ENCODE assay signal across 16 cellular contexts in genomic region chr10:123158682-123159081, GRCh38. TPM values are rescaled to one million over a fixed set of nuclear protein-coding genes. Genes with fewer than 3 reads are reported as not detected.
DNase-seq lines count a peak whose midpoint lies in the region; ATAC-seq, FAIRE-seq and TF ChIP-seq lines count a peak whose summit lies in the region.
"Had no signal": no experiment of that assay in that cellular context is flagged by ENCODE, and none has a peak within 500 bp of the region (broad histone marks: within the 10 kb centered on the region; RNA-seq: fewer than 3 reads in every experiment).

No MANE protein-coding gene starts in this region.

- H4K20me1 ChIP-seq in OCI-LY7 (ENCODE audit: insufficient read depth, low read length) (peaks cover 61% of the 10 kb centered on the region), K562 (replicated peaks; ENCODE audit: control insufficient read depth, insufficient read depth, low read length) (peaks cover 10% of the 10 kb centered on the region)

- H3K9me3 ChIP-seq in CD4-positive, alpha-beta T cell (ENCODE audit: control insufficient read depth, low read length): no peaks in the 10 kb centered on the region
- no peaks in the 10 kb centered on the region for H3K9me3 ChIP-seq in OCI-LY7 (ENCODE audit: low read length)
- H3K9me3 ChIP-seq in K562 (replicated peaks; ENCODE audit: control insufficient read depth, insufficient read depth, low read depth, low read length): no peaks in the 10 kb centered on the region
- H3K9me3 ChIP-seq: BE2C, left ventricle myocardium inferior had no signal

- H3K27ac Mint-ChIP-seq in CD4-positive, alpha-beta T cell: peak overlapping the region; percentile 97

- H3K9me2 ChIP-seq in OCI-LY7 (ENCODE audit: insufficient read depth, low read length): no peaks in the 10 kb centered on the region

- TF ChIP-seq RAD21 in K562 (CRISPR knock-in tag; conservative IDR thresholded peaks at IDR 0.05 in 1 of 2, IDR thresholded peaks at IDR 0.05 in 1 of 2): no peak

- H3K36me3 ChIP-seq in OCI-LY7 (ENCODE audit: insufficient read depth, low read length) (peaks cover 91% of the 10 kb centered on the region), K562 (ENCODE audit: control insufficient read depth, insufficient read depth, low read length) (peaks cover 90% of the 10 kb centered on the region)

- H3K4me3 Mint-ChIP-seq in CD4-positive, alpha-beta T cell: peak overlapping the region; percentile 38

- no peaks in the 10 kb centered on the region for H3K9me1 ChIP-seq in K562 (ENCODE audit: control insufficient read depth, insufficient read depth, low read length)

- no peaks in the 10 kb centered on the region for H3K27me3 Mint-ChIP-seq in CD4-positive, alpha-beta T cell

- in situ Hi-C loops in K562 (cut with MboI): no loop called here

- intact Hi-C loops in CD4-positive, alpha-beta T cell (cut with DNase I, micrococcal nuclease): loop anchor here in 1 of 2 experiments (5.0 to 10.0 kb wide), 4 partner anchors 84 to 1756 kb away; partner anchors contain the start of genes EEF1AKMT2 and OAT
- intact Hi-C loops in OCI-LY7 (cut with micrococcal nuclease; ENCODE audit: unreplicated experiment) (loop anchor here (10.0 kb wide), 1 partner anchor 784 kb away; the partner anchor contains the start of gene PLEKHA1), K562 (cut with micrococcal nuclease) (no loop called here)

- no peak for TF ChIP-seq CTCF in CD4-positive, alpha-beta T cell (IDR thresholded peaks at IDR 0.05)
- no peak for TF ChIP-seq CTCF in OCI-LY7 (conservative IDR thresholded peaks at IDR 0.05; ENCODE audit: low read length)
- no peak for TF ChIP-seq CTCF in K562 (IDR thresholded peaks at IDR 0.05 in 2 of 3, conservative IDR thresholded peaks at IDR 0.05 in 1 of 3; ENCODE audit: insufficient read depth in 2 of 3, low read depth in 1 of 3, low read length in 3 of 3)

- H3K4me3 ChIP-seq in OCI-LY7 (ENCODE audit: low read depth, low read length, poor library complexity, severe bottlenecking) (peak overlapping the region; percentile 92), K562 (no peak overlapping the region)
- H3K4me3 ChIP-seq: left ventricle myocardium inferior had no signal

- 43% methylated on average over 1 of the region's 1 CpG for WGBS in K562 (ENCODE audit: insufficient coverage, low coverage, missing lambda C conversion rate)

- H3K4me1 Mint-ChIP-seq in CD4-positive, alpha-beta T cell (ENCODE audit: low read depth): peaks cover 79% of the 10 kb centered on the region

- no peak for DNase-seq in CD4-positive, alpha-beta T cell
- DNase-seq in OCI-LY7 (ENCODE audit: low spot score) (no peak), K562 (ENCODE audit: extremely low read depth in 1 of 4, low spot score in 3 of 4) (no peak)
- DNase-seq: BE2C, left ventricle myocardium inferior, NCI-H82, SHP77 had no signal

- ATAC-seq in CD4-positive, alpha-beta T cell (ENCODE audit: poor library complexity): no peak
- ATAC-seq in K562: no peak
- no peak for ATAC-seq in HG03342 (IDR thresholded peaks at IDR 0.05; ENCODE audit: unreplicated experiment)
- ATAC-seq in GM19324 (IDR thresholded peaks at IDR 0.05; ENCODE audit: low FRiP score, unreplicated experiment): no peak
- no peak for ATAC-seq in GM21576 (IDR thresholded peaks at IDR 0.05; ENCODE audit: unreplicated experiment)
- ATAC-seq in HG02610 (IDR thresholded peaks at IDR 0.05; ENCODE audit: unreplicated experiment): no peak

- CTCF ChIA-PET in CD4-positive, alpha-beta T cell (lab: Charles Lee): no interaction called here
- CTCF ChIA-PET in OCI-LY7 (lab: Charles Lee; ENCODE audit: unreplicated experiment) (no interaction called here), K562 (lab: Yijun Ruan, JAX; ENCODE audit: low intra/inter-chr PET ratio) (no interaction called here)

- H3K4me1 ChIP-seq in OCI-LY7 (ENCODE audit: insufficient read depth, low read length, poor library complexity, severe bottlenecking) (peaks cover 68% of the 10 kb centered on the region), K562 (replicated peaks in 1 of 2; ENCODE audit: control insufficient read depth in 2 of 2, insufficient read depth in 2 of 2, low read length in 2 of 2) (peaks cover 4 to 31% of the 10 kb centered on the region in 2 experiments; a peak in 4 of 5 replicates)

- BruUV-seq in OCI-LY7 (replicated peaks; lab: Mats Ljungman, UMichigan) (no TSS peak), K562 (replicated peaks; lab: Mats Ljungman, UMichigan) (no TSS peak)

- peaks cover 93% of the 10 kb centered on the region for H3K36me3 Mint-ChIP-seq in CD4-positive, alpha-beta T cell (ENCODE audit: low read depth)

- POLR2A ChIA-PET in CD4-positive, alpha-beta T cell (lab: Charles Lee): interaction anchor here (0.8 to 3.8 kb wide), 3 partner anchors 16 to 83 kb away, joined by 3 to 19 read pairs (median 3); no protein-coding TSS in a partner anchor
- POLR2A ChIA-PET in OCI-LY7 (lab: Charles Lee): interaction anchor here (0.6 to 1.4 kb wide), 2 partner anchors 9 to 209 kb away, joined by 3 to 4 read pairs; no protein-coding TSS in a partner anchor
- POLR2A ChIA-PET in K562 (lab: Yijun Ruan, JAX): no interaction called here

- no peak overlapping the region for H2AFZ ChIP-seq in OCI-LY7 (ENCODE audit: low read length)
- no peak overlapping the region for H2AFZ ChIP-seq in K562 (ENCODE audit: low read depth, low read length)

- H3K79me2 ChIP-seq in OCI-LY7 (ENCODE audit: insufficient read depth, low read depth, low read length) (peaks cover 94% of the 10 kb centered on the region), K562 (ENCODE audit: control insufficient read depth, insufficient read depth, low read length) (peaks cover 94% of the 10 kb centered on the region)

- H3K4me2 ChIP-seq in OCI-LY7 (ENCODE audit: low read length) (peak overlapping the region; percentile 72), K562 (ENCODE audit: insufficient read depth, low read length) (0 out of 2 replicates have a peak overlapping the region, but pooled peaks have one; percentile 15)

- H3K27me3 ChIP-seq in CD4-positive, alpha-beta T cell (ENCODE audit: control insufficient read depth, insufficient read depth, low read length): no peaks in the 10 kb centered on the region
- H3K27me3 ChIP-seq in K562 (ENCODE audit: control insufficient read depth in 2 of 2, insufficient read depth in 2 of 2, low read length in 2 of 2): no peaks in the 10 kb centered on the region
- H3K27me3 ChIP-seq: BE2C had no signal

- no peak overlapping the region; a peak in 1 of 4 replicates for H3K9ac ChIP-seq in K562 (ENCODE audit: insufficient read depth in 1 of 2, low read depth in 2 of 2, low read length in 2 of 2)

- no peak overlapping the region for H3K27ac ChIP-seq in CD4-positive, alpha-beta T cell (ENCODE audit: low read depth, low read length)
- H3K27ac ChIP-seq in OCI-LY7 (ENCODE audit: low read depth, low read length, poor library complexity, severe bottlenecking): peak overlapping the region; percentile 69
- H3K27ac ChIP-seq in K562 (ENCODE audit: extremely low read depth, low read depth, low read length): no peak overlapping the region
- H3K27ac ChIP-seq: left ventricle myocardium inferior had no signal

- no peaks in the 10 kb centered on the region for H3K9me3 Mint-ChIP-seq in CD4-positive, alpha-beta T cell

- FAIRE-seq in A204.1 (lab: Jason Lieb, UNC) (peak; percentile 63), K562 (lab: Jason Lieb, UNC) (no peak)
- FAIRE-seq: TTC549 had no signal

- no peak for TF ChIP-seq EP300 in K562 (IDR thresholded peaks at IDR 0.05; ENCODE audit: low read length)

- TF ChIP-seq POLR2A in K562 (conservative IDR thresholded peaks at IDR 0.05): no peak

RNA-seq across cellular contexts. Expression of gene BUB3, which starts 4.5 kb away (rescaled TPM):
- total RNA-seq in CD4-positive, alpha-beta T cell: 100 to 1,000 TPM; 167 to 178 TPM
- 437 and 526 TPM in 2 replicates for total RNA-seq in OCI-LY7 (2014; rRNA removed; shearing (Covaris generic))
- total RNA-seq in OCI-LY7 (2022): 312 and 335 TPM in 2 replicates
- total RNA-seq in K562 (2011; cell fraction: chromatin; rRNA removed; ENCODE audit: low replicate concordance): 149 and 187 TPM in 2 replicates
- 124 and 136 TPM in 2 replicates for total RNA-seq in K562 (2011; cell fraction: nucleolus; rRNA removed)
- total RNA-seq in K562 (2011; cell fraction: nucleoplasm; rRNA removed): 122 and 148 TPM in 2 replicates
- 167 and 343 TPM in 2 replicates for total RNA-seq in K562 (2014; rRNA removed)
- total RNA-seq in K562 (2014; rRNA removed; fragmentation: Illumina TruSeq; extraction: Trizol): 175 and 182 TPM in 2 replicates
- 176 TPM in 2 replicates for total RNA-seq in K562 (2015; rRNA removed; fragmentation: Illumina TruSeq; extraction: Trizol)
- 184 and 188 TPM in 2 replicates for total RNA-seq in K562 (2021)
- 284 and 291 TPM in 2 replicates for polyA plus RNA-seq in K562 (2011; rRNA removed)
- 229 and 238 TPM in 2 replicates for polyA plus RNA-seq in K562 (2011; cell fraction: cytosol; rRNA removed)
- 508 and 513 TPM in 2 replicates for polyA plus RNA-seq in K562 (2011; cell fraction: nucleus; rRNA removed)
- 240 and 296 TPM in 2 replicates for polyA plus RNA-seq in K562 (2012)
- 225 and 269 TPM in 2 replicates for polyA plus RNA-seq in K562 (2014; fragmentation: Illumina TruSeq; extraction: Trizol)
- 100 to 1,000 TPM; 597 to 761 TPM for polyA plus RNA-seq in K562 (2014; fragmentation: Nextera tagmentation; extraction: Ambion mirVana)
- polyA plus RNA-seq in K562 (2014; rRNA removed): 226 and 272 TPM in 2 replicates
- polyA minus RNA-seq in K562 (2011; rRNA and poly(A)+ RNA removed): 277 and 350 TPM in 2 replicates
- 163 and 167 TPM in 2 replicates for polyA minus RNA-seq in K562 (2011; cell fraction: cytosol; rRNA and poly(A)+ RNA removed)
- 142 and 231 TPM in 2 replicates for polyA minus RNA-seq in K562 (2011; cell fraction: nucleus; rRNA and poly(A)+ RNA removed)

RNA-seq across cellular contexts. Expression of gene HMX2, which starts 10.7 kb away (rescaled TPM):
- not detected for total RNA-seq in CD4-positive, alpha-beta T cell
- 1.2 and 2.0 TPM in 2 replicates for total RNA-seq in OCI-LY7 (2014; rRNA removed; shearing (Covaris generic))
- 1.7 and 2.4 TPM in 2 replicates for total RNA-seq in OCI-LY7 (2022)
- 0.42 TPM in 1 of 2 replicates, not detected in the other for total RNA-seq in K562 (2011; cell fraction: chromatin; rRNA removed; ENCODE audit: low replicate concordance)
- 0.33 TPM in 1 of 2 replicates, not detected in the other for total RNA-seq in K562 (2011; cell fraction: nucleolus; rRNA removed)
- 0.38 TPM in 1 of 2 replicates, not detected in the other for total RNA-seq in K562 (2011; cell fraction: nucleoplasm; rRNA removed)
- 0.36 and 0.37 TPM in 2 replicates for total RNA-seq in K562 (2014; rRNA removed)
- total RNA-seq in K562 (2014; rRNA removed; fragmentation: Illumina TruSeq; extraction: Trizol): 0.07 and 0.13 TPM in 2 replicates
- total RNA-seq in K562 (2015; rRNA removed; fragmentation: Illumina TruSeq; extraction: Trizol): 0.07 TPM in 1 of 2 replicates, not detected in the other
- total RNA-seq in K562 (2021): 0.40 and 0.58 TPM in 2 replicates
- polyA plus RNA-seq in K562 (2011; rRNA removed): 0.08 TPM in 1 of 2 replicates, not detected in the other
- 0.10 TPM in 1 of 2 replicates, not detected in the other for polyA plus RNA-seq in K562 (2011; cell fraction: cytosol; rRNA removed)
- polyA plus RNA-seq in K562 (2011; cell fraction: nucleus; rRNA removed): 0.20 TPM in 1 of 2 replicates, not detected in the other
- 0.26 and 0.44 TPM in 2 replicates for polyA plus RNA-seq in K562 (2012)
- polyA plus RNA-seq in K562 (2014; fragmentation: Illumina TruSeq; extraction: Trizol): 0.09 and 0.12 TPM in 2 replicates
- polyA plus RNA-seq in K562 (2014; fragmentation: Nextera tagmentation; extraction: Ambion mirVana): not detected
- 0.05 and 0.37 TPM in 2 replicates for polyA plus RNA-seq in K562 (2014; rRNA removed)
- polyA minus RNA-seq in K562 (2011; rRNA and poly(A)+ RNA removed): not detected in 2 replicates
- polyA minus RNA-seq in K562 (2011; cell fraction: cytosol; rRNA and poly(A)+ RNA removed): not detected in 2 replicates
- not detected in 2 replicates for polyA minus RNA-seq in K562 (2011; cell fraction: nucleus; rRNA and poly(A)+ RNA removed)
- total RNA-seq: left ventricle myocardium inferior, pulmonary artery endothelial cell had no signal

RNA-seq across cellular contexts. Expression of gene HMX3, which starts 22.9 kb away (rescaled TPM):
- total RNA-seq in CD4-positive, alpha-beta T cell: under 1 TPM in 1 of 2 experiments, not detected in 1; 0.34 TPM
- total RNA-seq in OCI-LY7 (2014; rRNA removed; shearing (Covaris generic)): 0.44 TPM in 1 of 2 replicates, not detected in the other
- total RNA-seq in OCI-LY7 (2022): not detected in 2 replicates
- total RNA-seq in K562 (2011; cell fraction: chromatin; rRNA removed; ENCODE audit: low replicate concordance): 2.2 and 9.0 TPM in 2 replicates
- total RNA-seq in K562 (2011; cell fraction: nucleolus; rRNA removed): 13.3 and 15.8 TPM in 2 replicates
- total RNA-seq in K562 (2011; cell fraction: nucleoplasm; rRNA removed): 5.8 and 6.7 TPM in 2 replicates
- total RNA-seq in K562 (2014; rRNA removed): 26.8 and 42.7 TPM in 2 replicates
- total RNA-seq in K562 (2014; rRNA removed; fragmentation: Illumina TruSeq; extraction: Trizol): 0.41 and 0.58 TPM in 2 replicates
- 7.4 and 9.6 TPM in 2 replicates for total RNA-seq in K562 (2015; rRNA removed; fragmentation: Illumina TruSeq; extraction: Trizol)
- 43.2 and 43.5 TPM in 2 replicates for total RNA-seq in K562 (2021)
- polyA plus RNA-seq in K562 (2011; rRNA removed): 1.2 and 2.8 TPM in 2 replicates
- polyA plus RNA-seq in K562 (2011; cell fraction: cytosol; rRNA removed): 4.1 and 13.3 TPM in 2 replicates
- polyA plus RNA-seq in K562 (2011; cell fraction: nucleus; rRNA removed): 3.4 and 9.2 TPM in 2 replicates
- 7.9 and 14.4 TPM in 2 replicates for polyA plus RNA-seq in K562 (2012)
- 0.55 and 2.8 TPM in 2 replicates for polyA plus RNA-seq in K562 (2014; fragmentation: Illumina TruSeq; extraction: Trizol)
- not detected for polyA plus RNA-seq in K562 (2014; fragmentation: Nextera tagmentation; extraction: Ambion mirVana)
- 20.5 and 24.5 TPM in 2 replicates for polyA plus RNA-seq in K562 (2014; rRNA removed)
- 0.33 and 0.56 TPM in 2 replicates for polyA minus RNA-seq in K562 (2011; rRNA and poly(A)+ RNA removed)
- 8.2 and 15.7 TPM in 2 replicates for polyA minus RNA-seq in K562 (2011; cell fraction: cytosol; rRNA and poly(A)+ RNA removed)
- polyA minus RNA-seq in K562 (2011; cell fraction: nucleus; rRNA and poly(A)+ RNA removed): 4.8 and 5.0 TPM in 2 replicates
- total RNA-seq: left ventricle myocardium inferior, M059J, pulmonary artery endothelial cell had no signal
- polyA plus RNA-seq: thymus had no signal
